ENCODE assay signal across 25 cellular contexts in genomic region chr21:44695176-44695575, GRCh38. TPM values are rescaled to one million over a fixed set of nuclear protein-coding genes. Genes with fewer than 3 reads are reported as not detected.
"Had no signal": no experiment of that assay in that cellular context is flagged by ENCODE, and none has a peak within 500 bp of the region (broad histone marks: within the 10 kb centered on the region; RNA-seq: fewer than 3 reads in every experiment).

No MANE protein-coding gene starts in this region.

- H3K9me3 Mint-ChIP-seq: activated T-helper 17 cell treated with anti-CD3 and anti-CD28 coated beads, Interleukin-2, amount 50 U/mL, for 72 hours; effector memory CD8-positive, alpha-beta T cell had no signal

- H3K4me1 Mint-ChIP-seq: activated naive CD8-positive, alpha-beta T cell treated with anti-CD3 and anti-CD28 coated beads, Interleukin-2, amount 10 ng/mL, durations not matched to agents 7 days and 5 days had no signal

- H3K4me1 ChIP-seq: breast epithelium, thyroid gland had no signal

- H3K36me3 Mint-ChIP-seq: activated naive CD8-positive, alpha-beta T cell treated with anti-CD3 and anti-CD28 coated beads, Interleukin-2, amount 10 ng/mL, durations not matched to agents 7 days and 5 days had no signal

- H3K9me3 ChIP-seq: thyroid gland had no signal

- H3K36me3 ChIP-seq: breast epithelium, thyroid gland had no signal

- DNase-seq: activated CD4-positive, alpha-beta memory T cell treated with anti-CD3 and anti-CD28 coated beads, Interleukin-2, amount 10 ng/mL, durations not matched to agents 7 days and 5 days; activated CD4-positive, alpha-beta T cell treated with anti-CD3 and anti-CD28 coated beads for 4 hours; activated CD4-positive, CD25-positive, alpha-beta regulatory T cell; activated naive CD4-positive, alpha-beta T cell treated with anti-CD3 and anti-CD28 coated beads for 36 hours; activated naive CD8-positive, alpha-beta T cell treated with anti-CD3 and anti-CD28 coated beads, Interleukin-2, amount 10 ng/mL, durations not matched to agents 7 days and 5 days; activated T-cell treated with anti-CD3 and anti-CD28 coated beads, Interleukin-2, amount 50 U/mL, for 24 hours; amniotic stem cell; effector memory CD8-positive, alpha-beta T cell; foreskin melanocyte; left ventricle myocardium superior; stimulated activated CD4-positive, alpha-beta T cell treated with anti-CD3 and anti-CD28 coated beads, Interleukin-4, amount 100 ng/mL, for 24 hours; stimulated activated naive CD8-positive, alpha-beta T cell treated with anti-CD3 and anti-CD28 coated beads, Interleukin-15, Interleukin-2, amounts not matched to agents 100 U/mL and 50 U/mL, for 24 hours; thyroid gland had no signal

- H3K4me3 Mint-ChIP-seq: activated CD4-positive, alpha-beta memory T cell treated with anti-CD3 and anti-CD28 coated beads, Interleukin-2, amount 10 ng/mL, durations not matched to agents 7 days and 5 days; activated naive CD4-positive, alpha-beta T cell treated with anti-CD3 and anti-CD28 coated beads for 36 hours; activated naive CD8-positive, alpha-beta T cell treated with anti-CD3 and anti-CD28 coated beads, Interleukin-2, amount 10 ng/mL, durations not matched to agents 7 days and 5 days; activated T-cell treated with anti-CD3 and anti-CD28 coated beads, Interleukin-2, amount 50 U/mL, for 24 hours; activated T-helper 17 cell treated with anti-CD3 and anti-CD28 coated beads, Interleukin-2, amount 50 U/mL, for 72 hours; central memory CD8-positive, alpha-beta T cell; T-helper 1 cell treated with Interleukin-12 subunit alpha and Interleukin-12 subunit beta and Interleukin-4 antibody, amounts not matched to agents 30 μg/mL and 1 μg/mL, for 36 hours had no signal

- ATAC-seq: activated T-helper 17 cell treated with anti-CD3 and anti-CD28 coated beads, Interleukin-2, amount 50 U/mL, for 72 hours; esophagus mucosa; left ventricle myocardium superior; stimulated activated naive CD8-positive, alpha-beta T cell treated with anti-CD3 and anti-CD28 coated beads, Interleukin-15, Interleukin-2, amounts not matched to agents 100 U/mL and 50 U/mL, for 24 hours had no signal

- H3K4me3 ChIP-seq: breast epithelium, dorsolateral prefrontal cortex, thyroid gland had no signal

- H3K27ac ChIP-seq: breast epithelium, dorsolateral prefrontal cortex, thyroid gland had no signal

- H3K27ac Mint-ChIP-seq: activated CD4-positive, alpha-beta memory T cell treated with anti-CD3 and anti-CD28 coated beads, Interleukin-2, amount 10 ng/mL, durations not matched to agents 7 days and 5 days; activated naive CD4-positive, alpha-beta T cell treated with anti-CD3 and anti-CD28 coated beads for 36 hours; activated naive CD8-positive, alpha-beta T cell treated with anti-CD3 and anti-CD28 coated beads, Interleukin-2, amount 10 ng/mL, durations not matched to agents 7 days and 5 days; activated T-cell treated with anti-CD3 and anti-CD28 coated beads, Interleukin-2, amount 50 U/mL, for 24 hours; activated T-helper 17 cell treated with anti-CD3 and anti-CD28 coated beads, Interleukin-2, amount 50 U/mL, for 72 hours; progenitor cell of endocrine pancreas; T-helper 1 cell treated with Interleukin-12 subunit alpha and Interleukin-12 subunit beta and Interleukin-4 antibody, amounts not matched to agents 30 μg/mL and 1 μg/mL, for 36 hours had no signal

- H3K27me3 ChIP-seq: thyroid gland had no signal

RNA-seq across cellular contexts. Expression of gene KRTAP10-12, which starts 1.8 kb away (rescaled TPM):
- total RNA-seq: activated CD4-positive, alpha-beta memory T cell treated with anti-CD3 and anti-CD28 coated beads, Interleukin-2, amount 10 ng/mL, durations not matched to agents 7 days and 5 days; activated naive CD4-positive, alpha-beta T cell treated with anti-CD3 and anti-CD28 coated beads for 36 hours; activated naive CD8-positive, alpha-beta T cell treated with anti-CD3 and anti-CD28 coated beads, Interleukin-2, amount 10 ng/mL, durations not matched to agents 7 days and 5 days; activated T-helper 17 cell treated with anti-CD3 and anti-CD28 coated beads, Interleukin-2, amount 50 U/mL, for 72 hours; breast epithelium; dorsolateral prefrontal cortex; endothelial cell of umbilical vein; esophagus mucosa; left ventricle myocardium superior; myocyte; omental fat pad; progenitor cell of endocrine pancreas; subcutaneous adipose tissue; thyroid gland; urinary bladder had no signal

RNA-seq across cellular contexts. Expression of gene KRTAP12-1, which starts 13.2 kb away (rescaled TPM):
- total RNA-seq: activated CD4-positive, alpha-beta memory T cell treated with anti-CD3 and anti-CD28 coated beads, Interleukin-2, amount 10 ng/mL, durations not matched to agents 7 days and 5 days; activated naive CD4-positive, alpha-beta T cell treated with anti-CD3 and anti-CD28 coated beads for 36 hours; activated naive CD8-positive, alpha-beta T cell treated with anti-CD3 and anti-CD28 coated beads, Interleukin-2, amount 10 ng/mL, durations not matched to agents 7 days and 5 days; activated T-helper 17 cell treated with anti-CD3 and anti-CD28 coated beads, Interleukin-2, amount 50 U/mL, for 72 hours; breast epithelium; endothelial cell of umbilical vein; esophagus mucosa; left ventricle myocardium superior; myocyte; omental fat pad; progenitor cell of endocrine pancreas; subcutaneous adipose tissue; urinary bladder had no signal

RNA-seq across cellular contexts. Expression of gene TSPEAR, which starts 16.2 kb away (rescaled TPM):
- total RNA-seq: activated CD4-positive, alpha-beta memory T cell treated with anti-CD3 and anti-CD28 coated beads, Interleukin-2, amount 10 ng/mL, durations not matched to agents 7 days and 5 days; activated naive CD4-positive, alpha-beta T cell treated with anti-CD3 and anti-CD28 coated beads for 36 hours; activated naive CD8-positive, alpha-beta T cell treated with anti-CD3 and anti-CD28 coated beads, Interleukin-2, amount 10 ng/mL, durations not matched to agents 7 days and 5 days; endothelial cell of umbilical vein; myocyte; progenitor cell of endocrine pancreas; subcutaneous adipose tissue had no signal

RNA-seq across cellular contexts. Expression of gene KRTAP12-2, which starts 28.4 kb away (rescaled TPM):
- total RNA-seq: activated CD4-positive, alpha-beta memory T cell treated with anti-CD3 and anti-CD28 coated beads, Interleukin-2, amount 10 ng/mL, durations not matched to agents 7 days and 5 days; activated naive CD4-positive, alpha-beta T cell treated with anti-CD3 and anti-CD28 coated beads for 36 hours; activated naive CD8-positive, alpha-beta T cell treated with anti-CD3 and anti-CD28 coated beads, Interleukin-2, amount 10 ng/mL, durations not matched to agents 7 days and 5 days; activated T-helper 17 cell treated with anti-CD3 and anti-CD28 coated beads, Interleukin-2, amount 50 U/mL, for 72 hours; breast epithelium; dorsolateral prefrontal cortex; endothelial cell of umbilical vein; esophagus mucosa; left ventricle myocardium superior; myocyte; omental fat pad; progenitor cell of endocrine pancreas; subcutaneous adipose tissue; urinary bladder had no signal

RNA-seq across cellular contexts. Expression of gene KRTAP12-3, which starts 37.4 kb away (rescaled TPM):
- total RNA-seq: activated CD4-positive, alpha-beta memory T cell treated with anti-CD3 and anti-CD28 coated beads, Interleukin-2, amount 10 ng/mL, durations not matched to agents 7 days and 5 days; activated naive CD4-positive, alpha-beta T cell treated with anti-CD3 and anti-CD28 coated beads for 36 hours; activated naive CD8-positive, alpha-beta T cell treated with anti-CD3 and anti-CD28 coated beads, Interleukin-2, amount 10 ng/mL, durations not matched to agents 7 days and 5 days; activated T-helper 17 cell treated with anti-CD3 and anti-CD28 coated beads, Interleukin-2, amount 50 U/mL, for 72 hours; breast epithelium; dorsolateral prefrontal cortex; endothelial cell of umbilical vein; esophagus mucosa; left ventricle myocardium superior; myocyte; omental fat pad; progenitor cell of endocrine pancreas; subcutaneous adipose tissue; thyroid gland; urinary bladder had no signal
